In genomic region chr19:15180451-15181390, GRCh38 we compare ENCODE assay signal across 1 cellular context.
TF ChIP-seq lines count a peak whose summit lies in the region.

No MANE protein-coding gene starts in this region.

TF ChIP-seq in HepG2, 621 proteins besides CTCF, POLR2A, EP300 and RAD21 (continued from another document):
- TF ChIP-seq AHDC1 (CRISPR knock-in tag; IDR thresholded peaks at IDR 0.05; ENCODE audit: borderline replicate concordance) (no peak), ZEB1 (IDR thresholded peaks at IDR 0.05; ENCODE audit: insufficient replicate concordance, low read depth) (peak; percentile 42), SALL2 (CRISPR knock-in tag; IDR thresholded peaks at IDR 0.05) (no peak), ZNF431 (CRISPR knock-in tag; IDR thresholded peaks at IDR 0.05; ENCODE audit: borderline replicate concordance, low read depth) (no peak), DR1 (CRISPR knock-in tag; IDR thresholded peaks at IDR 0.05) (no peak), REL (CRISPR knock-in tag; conservative IDR thresholded peaks at IDR 0.05) (no peak), ASH2L (IDR thresholded peaks at IDR 0.05; ENCODE audit: insufficient read length, low read depth, low read length) (no peak), STAT6 (CRISPR knock-in tag; IDR thresholded peaks at IDR 0.05; ENCODE audit: borderline replicate concordance) (no peak)
